In the genomic region with DNA sequence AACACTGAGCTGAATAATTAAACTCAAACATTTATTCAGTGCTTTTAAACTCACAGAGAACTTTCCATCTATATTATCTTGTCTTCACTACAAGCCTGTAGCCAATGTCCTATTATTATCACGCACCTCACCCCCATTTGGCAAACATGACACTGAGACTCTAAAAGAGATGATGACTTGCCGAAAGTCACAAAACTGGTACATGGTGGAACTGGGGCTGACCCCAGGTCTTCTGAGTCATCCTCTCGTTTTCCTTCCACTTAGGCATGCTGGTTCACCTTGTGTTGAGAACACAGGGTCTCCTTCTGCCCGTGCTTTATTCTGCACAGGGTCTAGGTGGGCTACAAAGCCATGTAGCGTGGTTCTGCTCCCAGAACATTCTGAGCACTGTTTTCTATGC, we compare ENCODE assay signal across 16 cellular contexts.
DNase-seq lines count a peak whose midpoint lies in the region; ATAC-seq and TF ChIP-seq lines count a peak whose summit lies in the region.
"Had no signal": no experiment of that assay in that cellular context is flagged by ENCODE, and none has a peak within 500 bp of the region (broad histone marks: within the 10 kb centered on the region; RNA-seq: fewer than 3 reads in every experiment).

No MANE protein-coding gene starts in this region.

- TF ChIP-seq POLR2A in esophagus muscularis mucosa (IDR thresholded peaks at IDR 0.05; ENCODE audit: low read depth) = no peak
- no peak for TF ChIP-seq POLR2A in suprapubic skin (IDR thresholded peaks at IDR 0.05)

- H3K27me3 Mint-ChIP-seq in activated T-helper 2 cell treated with anti-CD3 and anti-CD28 coated beads, Interferon-gamma antibody, Interleukin-2, Interleukin-4, amounts not matched to agents 10 μg/mL and 5 μg/mL and 100 μg/mL, durations not matched to agents 14 hours and 24 hours and 36 hours (ENCODE audit: low read depth) = peaks cover 14% of the 10 kb centered on the region

- TF ChIP-seq EP300 in esophagus muscularis mucosa (IDR thresholded peaks at IDR 0.05) (no peak), suprapubic skin (IDR thresholded peaks at IDR 0.05) (no peak)

- no peak overlapping the region for H2AFZ ChIP-seq in OCI-LY3 (ENCODE audit: low read depth, low read length)
- H2AFZ ChIP-seq: GM23248 had no signal

- H3K4me3 ChIP-seq in OCI-LY3 (ENCODE audit: low read length) (no peak overlapping the region), esophagus muscularis mucosa (no peak overlapping the region), suprapubic skin (no peak overlapping the region)
- H3K4me3 ChIP-seq: A549, GM23248 had no signal

- no peaks in the 10 kb centered on the region for H3K36me3 ChIP-seq in OCI-LY3 (replicated peaks; ENCODE audit: low read depth, low read length)
- no peaks in the 10 kb centered on the region for H3K36me3 ChIP-seq in esophagus muscularis mucosa
- no peaks in the 10 kb centered on the region for H3K36me3 ChIP-seq in suprapubic skin
- H3K36me3 ChIP-seq: BE2C had no signal

- H3K9me3 Mint-ChIP-seq in activated T-helper 2 cell treated with anti-CD3 and anti-CD28 coated beads, Interferon-gamma antibody, Interleukin-2, Interleukin-4, amounts not matched to agents 10 μg/mL and 5 μg/mL and 100 μg/mL, durations not matched to agents 14 hours and 24 hours and 36 hours = no peaks in the 10 kb centered on the region
- H3K9me3 Mint-ChIP-seq: CD4-positive, alpha-beta memory T cell had no signal

- ATAC-seq in GM19463 (IDR thresholded peaks at IDR 0.05; ENCODE audit: unreplicated experiment) = peak; percentile 19
- ATAC-seq: A549 had no signal

- H3K27ac Mint-ChIP-seq in activated T-helper 2 cell treated with anti-CD3 and anti-CD28 coated beads, Interferon-gamma antibody, Interleukin-2, Interleukin-4, amounts not matched to agents 10 μg/mL and 5 μg/mL and 100 μg/mL, durations not matched to agents 14 hours and 24 hours and 36 hours = no peak overlapping the region
- H3K27ac Mint-ChIP-seq: CD4-positive, alpha-beta memory T cell had no signal

- no peaks in the 10 kb centered on the region for H3K79me2 ChIP-seq in OCI-LY3 (ENCODE audit: low read length)

- peak overlapping the region; percentile 7; the same call in 1 of the 2 replicates for H3K4me2 ChIP-seq in OCI-LY3 (ENCODE audit: low read length)
- H3K4me2 ChIP-seq: A549 had no signal

- 87% methylated on average over 5 of the region's 5 CpGs for WGBS in esophagus muscularis mucosa
- WGBS in suprapubic skin = 85% methylated on average over 5 of the region's 5 CpGs

- H3K4me1 ChIP-seq in OCI-LY3 (ENCODE audit: low read length) (peaks cover 52% of the 10 kb centered on the region), esophagus muscularis mucosa (peaks cover 3 to 9% (median 9%) of the 10 kb centered on the region in 4 donors), suprapubic skin (peaks cover 5% of the 10 kb centered on the region)
- H3K4me1 ChIP-seq: A549, BE2C had no signal

- H3K9me3 ChIP-seq in OCI-LY3 (ENCODE audit: insufficient read depth, low read length) (no peaks in the 10 kb centered on the region), esophagus muscularis mucosa (no peaks in the 10 kb centered on the region), suprapubic skin (no peaks in the 10 kb centered on the region)
- H3K9me3 ChIP-seq: A549, BE2C had no signal

- DNase-seq in esophagus muscularis mucosa (ENCODE audit: extremely low spot score) (peak; percentile 70), suprapubic skin (ENCODE audit: low spot score in 2 of 2) (no peak)
- DNase-seq in stimulated activated naive CD4-positive, alpha-beta T cell (lab: John Stamatoyannopoulos, UW) = no peak
- no peak for DNase-seq in activated T-helper 2 cell treated with anti-CD3 and anti-CD28 coated beads, Interferon-gamma antibody, Interleukin-2, Interleukin-4, amounts not matched to agents 10 μg/mL and 5 μg/mL and 100 μg/mL, durations not matched to agents 14 hours and 24 hours and 36 hours (ENCODE audit: low spot score)
- DNase-seq: BE2C; CD4-positive, alpha-beta memory T cell; COR-L47; DMS153; DMS79 treated with DMSO at 0.1 percent for 48 hours; EL; GM23248; IMR-90 had no signal

- H3K27me3 ChIP-seq in OCI-LY3 (ENCODE audit: low read depth, low read length) = peaks cover 34% of the 10 kb centered on the region
- peaks cover 0 to 24% (median 3%) of the 10 kb centered on the region in 4 donors for H3K27me3 ChIP-seq in esophagus muscularis mucosa
- H3K27me3 ChIP-seq in suprapubic skin = peaks cover 22% of the 10 kb centered on the region
- H3K27me3 ChIP-seq: BE2C had no signal

- H3K27ac ChIP-seq in OCI-LY3 (ENCODE audit: low read length) (no peak overlapping the region), esophagus muscularis mucosa (replicated peaks in 1 of 4) (no peak overlapping the region), suprapubic skin (no peak overlapping the region)
- H3K27ac ChIP-seq: A549, C4-2B, GM23248 had no signal

- H3K4me1 Mint-ChIP-seq in activated T-helper 2 cell treated with anti-CD3 and anti-CD28 coated beads, Interferon-gamma antibody, Interleukin-2, Interleukin-4, amounts not matched to agents 10 μg/mL and 5 μg/mL and 100 μg/mL, durations not matched to agents 14 hours and 24 hours and 36 hours (ENCODE audit: low read depth) = no peaks in the 10 kb centered on the region

- no peaks in the 10 kb centered on the region for H4K20me1 ChIP-seq in OCI-LY3 (ENCODE audit: insufficient read depth, low read length)

- no peak overlapping the region for H3K9ac ChIP-seq in OCI-LY3 (ENCODE audit: low read length)
- H3K9ac ChIP-seq: GM23248 had no signal

- TF ChIP-seq CTCF in OCI-LY3 (IDR thresholded peaks at IDR 0.05; ENCODE audit: low read depth, low read length) = no peak
- no peak for TF ChIP-seq CTCF in esophagus muscularis mucosa (IDR thresholded peaks at IDR 0.05)
- no peak for TF ChIP-seq CTCF in suprapubic skin (IDR thresholded peaks at IDR 0.05)

- intact Hi-C loops in esophagus muscularis mucosa (cut with DNase I) = no loop called here
- intact Hi-C loops in activated T-helper 2 cell treated with anti-CD3 and anti-CD28 coated beads, Interferon-gamma antibody, Interleukin-2, Interleukin-4, amounts not matched to agents 10 μg/mL and 5 μg/mL and 100 μg/mL, durations not matched to agents 14 hours and 24 hours and 36 hours (cut with micrococcal nuclease) = no loop called here

- H3K4me3 Mint-ChIP-seq in activated T-helper 2 cell treated with anti-CD3 and anti-CD28 coated beads, Interferon-gamma antibody, Interleukin-2, Interleukin-4, amounts not matched to agents 10 μg/mL and 5 μg/mL and 100 μg/mL, durations not matched to agents 14 hours and 24 hours and 36 hours (ENCODE audit: low read depth) = no peak overlapping the region
- H3K4me3 Mint-ChIP-seq: CD4-positive, alpha-beta memory T cell had no signal

- H3K36me3 Mint-ChIP-seq in activated T-helper 2 cell treated with anti-CD3 and anti-CD28 coated beads, Interferon-gamma antibody, Interleukin-2, Interleukin-4, amounts not matched to agents 10 μg/mL and 5 μg/mL and 100 μg/mL, durations not matched to agents 14 hours and 24 hours and 36 hours (ENCODE audit: low read depth) = no peaks in the 10 kb centered on the region
- H3K36me3 Mint-ChIP-seq: CD4-positive, alpha-beta memory T cell had no signal
